ENCODE assay signal across 13 cellular contexts in genomic region chrX:12891915-12892506, GRCh38. TPM values are rescaled to one million over a fixed set of nuclear protein-coding genes. Genes with fewer than 3 reads are reported as not detected.
DNase-seq lines count a peak whose midpoint lies in the region; ATAC-seq and TF ChIP-seq lines count a peak whose summit lies in the region.
"Had no signal": no experiment of that assay in that cellular context is flagged by ENCODE, and none has a peak within 500 bp of the region (broad histone marks: within the 10 kb centered on the region; RNA-seq: fewer than 3 reads in every experiment).

No MANE protein-coding gene starts in this region.

- peak overlapping the region in 1 of 2 donors; percentile 26 for H3K4me3 Mint-ChIP-seq in CD14-positive monocyte
- H3K4me3 Mint-ChIP-seq: nephron had no signal

- intact Hi-C loops in CD14-positive monocyte (cut with micrococcal nuclease): loop anchor here in 1 of 2 donors (5.0 kb wide), 1 partner anchor 80 kb away; no protein-coding TSS in a partner anchor

- peaks cover 79% of the 10 kb centered on the region for H3K4me1 Mint-ChIP-seq in CD14-positive monocyte

- H3K4me3 ChIP-seq in SJCRH30: no peak overlapping the region
- H3K4me3 ChIP-seq: cardiac muscle cell had no signal

- TF ChIP-seq CTCF in CD14-positive monocyte (IDR thresholded peaks at IDR 0.05): no peak

- peaks cover 0 to 12% (median 0%) of the 10 kb centered on the region in 7 donors for H3K9me3 Mint-ChIP-seq in CD14-positive monocyte

- ATAC-seq in GM18909 (IDR thresholded peaks at IDR 0.05; ENCODE audit: poor library complexity, unreplicated experiment) (peak; percentile 44), HG02588 (IDR thresholded peaks at IDR 0.05; ENCODE audit: unreplicated experiment) (peak; percentile 55), HG03520 (IDR thresholded peaks at IDR 0.05; ENCODE audit: unreplicated experiment) (peak; percentile 39)

- no peaks in the 10 kb centered on the region for H3K27me3 ChIP-seq in SJCRH30
- H3K27me3 ChIP-seq: BE2C, cardiac muscle cell had no signal

- peaks cover 12% of the 10 kb centered on the region; the same call in 1 of the 2 replicates for H3K4me1 ChIP-seq in SJCRH30
- H3K4me1 ChIP-seq: BE2C had no signal

- DNase-seq in CD14-positive monocyte (ENCODE audit: low spot score) (no peak), SJCRH30 (no peak), KBM-7 (no peak), SW480 (ENCODE audit: low spot score) (no peak), dedifferentiated amniotic fluid mesenchymal stem cell (ENCODE audit: extremely low spot score) (no peak)
- DNase-seq: BE2C, T-helper 9 cell had no signal

- H3K36me3 Mint-ChIP-seq in CD14-positive monocyte: peaks cover 6 to 9% of the 10 kb centered on the region in 2 donors

- peak overlapping the region; percentile 76 to 96 (median 94) for H3K27ac Mint-ChIP-seq in CD14-positive monocyte
- H3K27ac Mint-ChIP-seq: nephron had no signal

- H3K9me3 ChIP-seq in SJCRH30 (replicated peaks): no peaks in the 10 kb centered on the region; the same call in 1 of the 2 replicates
- H3K9me3 ChIP-seq: BE2C had no signal

- in situ Hi-C loops in KBM-7 (cut with MboI; ENCODE audit: low pct_unique_long_range_greater_than_20kb, low sequenced_read_pairs): no loop called here

- no peak overlapping the region for H3K27ac ChIP-seq in SJCRH30
- H3K27ac ChIP-seq: cardiac muscle cell had no signal

- no peaks in the 10 kb centered on the region for H3K36me3 ChIP-seq in SJCRH30
- H3K36me3 ChIP-seq: BE2C, cardiac muscle cell had no signal

- H3K27me3 Mint-ChIP-seq in CD14-positive monocyte (ENCODE audit: low read depth in 3 of 3): peaks cover 0 to 21% (median 1%) of the 10 kb centered on the region in 3 donors

RNA-seq across cellular contexts. Expression of gene TLR8, which starts 14.4 kb away (rescaled TPM):
- 10 to 100 TPM; 48.5 to 61.9 TPM for polyA plus RNA-seq in CD14-positive monocyte
- not detected in 2 replicates for total RNA-seq in SJCRH30 (2014; rRNA removed; shearing (Covaris generic))
- total RNA-seq: cardiac muscle cell, fibroblast of lung had no signal
- polyA plus RNA-seq: cardiac muscle cell, fibroblast of lung had no signal

RNA-seq across cellular contexts. Expression of gene TLR7, which starts 25.1 kb away (rescaled TPM):
- 10 to 100 TPM; 23.0 to 27.3 TPM for polyA plus RNA-seq in CD14-positive monocyte
- total RNA-seq in SJCRH30 (2014; rRNA removed; shearing (Covaris generic)): not detected in 2 replicates
- total RNA-seq: cardiac muscle cell, fibroblast of lung had no signal
- polyA plus RNA-seq: cardiac muscle cell, fibroblast of lung had no signal
